15 cellular contexts compared by ENCODE assay signal in the genomic region with DNA sequence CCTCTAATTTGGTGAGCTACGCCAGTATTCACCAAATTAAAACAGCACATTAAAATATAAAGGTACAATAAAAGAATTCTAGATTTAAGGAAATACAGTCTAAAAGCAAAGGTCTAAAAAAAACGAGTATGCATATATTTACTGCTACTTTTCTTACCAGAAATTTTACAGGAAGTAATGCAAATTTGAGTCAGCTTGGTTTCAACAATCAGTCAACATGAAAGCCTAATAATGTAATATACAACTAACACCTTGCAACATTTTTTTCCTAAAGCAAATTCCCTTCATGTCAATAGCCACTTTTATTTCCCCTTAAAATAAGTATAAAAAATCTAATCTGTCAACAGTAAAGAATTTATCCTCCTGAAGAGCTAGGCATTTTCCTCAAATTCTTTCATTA. TPM values are rescaled to one million over a fixed set of nuclear protein-coding genes. Genes with fewer than 3 reads are reported as not detected.
DNase-seq lines count a peak whose midpoint lies in the region; ATAC-seq and TF ChIP-seq lines count a peak whose summit lies in the region.
"Had no signal": no experiment of that assay in that cellular context is flagged by ENCODE, and none has a peak within 500 bp of the region (broad histone marks: within the 10 kb centered on the region; RNA-seq: fewer than 3 reads in every experiment).

No MANE protein-coding gene starts in this region.

- ATAC-seq in left ventricle myocardium superior = no peak
- ATAC-seq in T-helper 17 cell = no peak
- no peak for ATAC-seq in upper lobe of left lung (ENCODE audit: low FRiP score in 2 of 2)
- no peak for ATAC-seq in HG02973 (IDR thresholded peaks at IDR 0.05; ENCODE audit: unreplicated experiment)

- no peak for TF ChIP-seq EP300 in upper lobe of left lung (IDR thresholded peaks at IDR 0.05)

- H3K27me3 Mint-ChIP-seq in T-helper 17 cell (no peaks in the 10 kb centered on the region), chondrocyte (ENCODE audit: low read depth) (no peaks in the 10 kb centered on the region)

- H3K9me3 ChIP-seq in cardiac muscle cell (ENCODE audit: low read depth) (no peaks in the 10 kb centered on the region), T-helper 17 cell (ENCODE audit: control insufficient read depth, low read length, poor library complexity, severe bottlenecking) (no peaks in the 10 kb centered on the region), hepatocyte (ENCODE audit: low read depth) (no peaks in the 10 kb centered on the region), upper lobe of left lung (no peaks in the 10 kb centered on the region)
- H3K9me3 ChIP-seq: adrenal gland, SJSA1 had no signal

- H2AFZ ChIP-seq in hepatocyte = no peak overlapping the region

- H3K4me3 ChIP-seq in cardiac muscle cell (no peak overlapping the region), hepatocyte (no peak overlapping the region), upper lobe of left lung (no peak overlapping the region)
- H3K4me3 ChIP-seq: adrenal gland, SJSA1 had no signal

- H3K27ac ChIP-seq in cardiac muscle cell = peak overlapping the region; percentile 81
- H3K27ac ChIP-seq in hepatocyte = peak overlapping the region; percentile 2
- H3K27ac ChIP-seq in upper lobe of left lung = peak overlapping the region; percentile 49 to 65 (median 55)
- H3K27ac ChIP-seq: adrenal gland, SJSA1 had no signal

- H3K4me1 ChIP-seq in cardiac muscle cell (ENCODE audit: low read depth) (peaks cover 57% of the 10 kb centered on the region), hepatocyte (ENCODE audit: insufficient read depth) (peaks cover 58% of the 10 kb centered on the region), upper lobe of left lung (peaks cover 84 to 96% (median 91%) of the 10 kb centered on the region in 4 donors)

- peak overlapping the region; percentile 90 for H3K4me3 Mint-ChIP-seq in T-helper 17 cell
- H3K4me3 Mint-ChIP-seq in chondrocyte (ENCODE audit: unreplicated experiment) = no peak overlapping the region

- H3K4me1 Mint-ChIP-seq in T-helper 17 cell = peaks cover 62% of the 10 kb centered on the region
- H3K4me1 Mint-ChIP-seq in chondrocyte (ENCODE audit: low read depth) = peaks cover 80% of the 10 kb centered on the region

- WGBS in hepatocyte (ENCODE audit: low lambda C conversion rate, missing lambda C conversion rate) = 86% methylated on average over 2 of the region's 2 CpGs
- WGBS in upper lobe of left lung, 2 donors = 52 to 59% methylated on average over 2 of the region's 2 CpGs

- H3K9me2 ChIP-seq in hepatocyte (replicated peaks; ENCODE audit: insufficient read depth) = no peaks in the 10 kb centered on the region

- intact Hi-C loops in left ventricle myocardium superior (cut with micrococcal nuclease) = no loop called here

- peaks cover 4% of the 10 kb centered on the region for H3K36me3 Mint-ChIP-seq in T-helper 17 cell (ENCODE audit: low read depth)
- no peaks in the 10 kb centered on the region for H3K36me3 Mint-ChIP-seq in chondrocyte (ENCODE audit: low read depth)

- TF ChIP-seq CTCF in cardiac muscle cell (IDR thresholded peaks at IDR 0.05; ENCODE audit: low read depth, low read length) (no peak), hepatocyte (IDR thresholded peaks at IDR 0.05; ENCODE audit: poor library complexity) (no peak), upper lobe of left lung (IDR thresholded peaks at IDR 0.05) (no peak), chondrocyte (IDR thresholded peaks at IDR 0.05) (no peak)

- no peaks in the 10 kb centered on the region for H3K27me3 ChIP-seq in cardiac muscle cell
- no peaks in the 10 kb centered on the region for H3K27me3 ChIP-seq in hepatocyte
- H3K27me3 ChIP-seq in upper lobe of left lung = no peaks in the 10 kb centered on the region
- H3K27me3 ChIP-seq: adrenal gland, SJSA1 had no signal

- no peaks in the 10 kb centered on the region for H3K9me3 Mint-ChIP-seq in chondrocyte (ENCODE audit: low read depth)

- peaks cover 97% of the 10 kb centered on the region for H4K20me1 ChIP-seq in hepatocyte (ENCODE audit: insufficient read depth, poor library complexity, severe bottlenecking)

- peaks cover 98% of the 10 kb centered on the region for H3K79me2 ChIP-seq in hepatocyte

- H3K36me3 ChIP-seq in cardiac muscle cell (no peaks in the 10 kb centered on the region), hepatocyte (replicated peaks; ENCODE audit: insufficient read depth, low read depth) (no peaks in the 10 kb centered on the region), upper lobe of left lung (no peaks in the 10 kb centered on the region)
- H3K36me3 ChIP-seq: adrenal gland had no signal

- no peak for TF ChIP-seq POLR2A in upper lobe of left lung (IDR thresholded peaks at IDR 0.05)

- DNase-seq in cardiac muscle cell (ENCODE audit: low read depth in 1 of 2, low spot score in 1 of 2) (no peak), left ventricle myocardium superior (no peak), T-helper 17 cell (no peak), hepatocyte (ENCODE audit: low spot score) (no peak), upper lobe of left lung (no peak), ureter (ENCODE audit: low spot score) (no peak), chondrocyte (ENCODE audit: low spot score) (no peak)
- DNase-seq: activated CD4-positive, alpha-beta T cell treated with anti-CD3 and anti-CD28 coated beads for 1 hour; adrenal gland; foreskin melanocyte; GF-D8; KG1; stimulated activated CD4-positive, alpha-beta T cell treated with anti-CD3 and anti-CD28 coated beads, Interleukin-12 subunit alpha, Interleukin-12 subunit beta, amount 100 ng/mL, for 4 hours had no signal

- H3K27ac Mint-ChIP-seq in T-helper 17 cell = peak overlapping the region; percentile 95
- no peak overlapping the region for H3K27ac Mint-ChIP-seq in chondrocyte (ENCODE audit: unreplicated experiment)

- peak overlapping the region; percentile 14 for H3K4me2 ChIP-seq in hepatocyte

RNA-seq across cellular contexts. Expression of a gene that starts 11.9 kb away (rescaled TPM):
- total RNA-seq in cardiac muscle cell = 105 and 161 TPM in 2 replicates
- polyA plus RNA-seq in cardiac muscle cell = 285 and 366 TPM in 2 replicates
- 252 TPM for total RNA-seq in left ventricle myocardium superior
- 100 to 1,000 TPM; 269 to 384 TPM for total RNA-seq in T-helper 17 cell
- 354 and 381 TPM in 2 replicates for total RNA-seq in hepatocyte
- polyA plus RNA-seq in hepatocyte = 300 and 374 TPM in 2 replicates
- total RNA-seq in upper lobe of left lung = 100 to 1,000 TPM in 4 of 6 donors, 10 to 100 TPM in 2; 71.6 to 279 (median 148) TPM
- total RNA-seq in ureter = 416 TPM
- total RNA-seq in chondrocyte = 155 to 204 TPM (median 197 TPM) in 3 replicates

Comparison
In these comparisons a context has a peak if more than half of its experiments do, and no peak if none do; other contexts are left out.
1. H3K27ac ChIP-seq: peak in every context shown above with its lines; median percentile 81 in cardiac muscle cell; 55 in upper lobe of left lung; 2 in hepatocyte.